In genomic region chr7:2843711-2844152, GRCh38 we compare ENCODE assay signal across 8 cellular contexts. TPM values are rescaled to one million over a fixed set of nuclear protein-coding genes. Genes with fewer than 3 reads are reported as not detected.
DNase-seq lines count a peak whose midpoint lies in the region; ATAC-seq and TF ChIP-seq lines count a peak whose summit lies in the region.

No MANE protein-coding gene starts in this region.

- peak overlapping the region; percentile 53 to 81 (median 67) for H3K4me3 ChIP-seq in gastrocnemius medialis

- H3K9me3 Mint-ChIP-seq in activated naive CD8-positive, alpha-beta T cell (ENCODE audit: low read depth): no peaks in the 10 kb centered on the region

- peaks cover 12 to 13% of the 10 kb centered on the region in 2 donors for H3K4me1 ChIP-seq in gastrocnemius medialis

- H3K4me3 Mint-ChIP-seq in activated naive CD8-positive, alpha-beta T cell: peak overlapping the region; percentile 49

- H3K4me1 Mint-ChIP-seq in activated naive CD8-positive, alpha-beta T cell (ENCODE audit: low read depth): peaks cover 45% of the 10 kb centered on the region

- H3K36me3 Mint-ChIP-seq in activated naive CD8-positive, alpha-beta T cell: peaks cover 6% of the 10 kb centered on the region

- H3K27ac Mint-ChIP-seq in activated naive CD8-positive, alpha-beta T cell: no peak overlapping the region

- DNase-seq in AG08395 (ENCODE audit: low spot score) (peak; percentile 62), NCI-H226 (peak; percentile 24), hepatic stellate cell (ENCODE audit: low spot score) (peak; percentile 65), gastrocnemius medialis (no peak), NCI-H510A treated with DMSO at 0.1 percent for 48 hours (lab: John Stamatoyannopoulos, UW) (no peak), kidney glomerular epithelial cell (lab: John Stamatoyannopoulos, UW) (no peak)

- TF ChIP-seq POLR2A in gastrocnemius medialis (IDR thresholded peaks at IDR 0.05): no peak

- peak overlapping the region; percentile 29 to 51 (median 41) for H3K27ac ChIP-seq in gastrocnemius medialis

- no peaks in the 10 kb centered on the region for H3K27me3 Mint-ChIP-seq in activated naive CD8-positive, alpha-beta T cell

- ATAC-seq in GM21367 (IDR thresholded peaks at IDR 0.05; ENCODE audit: unreplicated experiment): peak; percentile 17
- ATAC-seq in gastrocnemius medialis: peak; percentile 34 to 58

- peaks cover 0 to 6% of the 10 kb centered on the region in 2 donors for H3K36me3 ChIP-seq in gastrocnemius medialis

- in situ Hi-C loops in gastrocnemius medialis (cut with MboI; ENCODE audit: low sequenced_read_pairs in 4 of 4): no loop called here

- no peak for TF ChIP-seq CTCF in gastrocnemius medialis (IDR thresholded peaks at IDR 0.05 in 4 of 5, conservative IDR thresholded peaks at IDR 0.05 in 1 of 5)

- intact Hi-C loops in gastrocnemius medialis (cut with DNase I; ENCODE audit: low total_unique reads): loop anchor here (1.0 to 2.0 kb wide), 2 partner anchors 83 to 288 kb away; partner anchors contain the start of gene BRAT1

- no peaks in the 10 kb centered on the region for H3K9me3 ChIP-seq in gastrocnemius medialis

- no peaks in the 10 kb centered on the region for H3K27me3 ChIP-seq in gastrocnemius medialis

RNA-seq across cellular contexts. Expression of gene GNA12, which starts 0.4 kb away (rescaled TPM):
- total RNA-seq in gastrocnemius medialis: 1 to 10 TPM; 7.6 to 8.4 (median 8.1) TPM

Comparison
In these comparisons a context has a peak if more than half of its experiments do, and no peak if none do; other contexts are left out.
1. DNase-seq: peak in AG08395 (single experiment), NCI-H226 (single experiment) and hepatic stellate cell (single experiment); none in gastrocnemius medialis (0 of 2), NCI-H510A treated with DMSO at 0.1 percent for 48 hours (single experiment) and kidney glomerular epithelial cell (single experiment).